Comparison of ENCODE assay signal across 2 cellular contexts in the genomic region with DNA sequence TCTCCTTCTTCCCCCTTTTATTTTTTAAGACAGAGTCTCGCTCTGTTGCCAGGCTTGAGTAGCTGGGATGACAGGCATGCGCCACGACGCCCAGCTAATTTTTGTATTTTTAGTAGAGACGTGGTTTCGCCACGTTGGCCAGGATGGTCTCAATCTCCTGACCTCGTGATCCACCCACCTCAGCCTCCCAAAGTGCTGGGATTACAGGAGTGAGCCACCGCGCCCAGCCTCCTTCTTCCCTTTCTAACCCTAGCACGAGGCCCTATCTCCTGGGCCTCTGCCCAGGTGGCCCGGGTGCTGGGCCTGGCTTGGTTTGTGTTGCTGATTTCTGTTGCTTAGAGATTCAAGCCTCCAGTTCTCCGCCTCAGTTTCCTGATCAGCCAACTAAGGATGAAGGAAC. TPM values are rescaled to one million over a fixed set of nuclear protein-coding genes. Genes with fewer than 3 reads are reported as not detected.
"Had no signal": no experiment of that assay in that cellular context is flagged by ENCODE, and none has a peak within 500 bp of the region (broad histone marks: within the 10 kb centered on the region; RNA-seq: fewer than 3 reads in every experiment).

No MANE protein-coding gene starts in this region.

RNA-seq across cellular contexts. Expression of gene CD6, which starts 2.8 kb away (rescaled TPM):
- total RNA-seq: ascending aorta, mammary epithelial cell had no signal
- polyA plus RNA-seq: mammary epithelial cell had no signal
